Comparison of ENCODE assay signal across 24 cellular contexts in genomic region chr1:155794605-155795265, GRCh38.
DNase-seq lines count a peak whose midpoint lies in the region; TF ChIP-seq lines count a peak whose summit lies in the region.
"Had no signal": no experiment of that assay in that cellular context is flagged by ENCODE, and none has a peak within 500 bp of the region (broad histone marks: within the 10 kb centered on the region; RNA-seq: fewer than 3 reads in every experiment).

No MANE protein-coding gene starts in this region.

- H3K9ac ChIP-seq in adipocyte (ENCODE audit: low read length) = no peak overlapping the region
- H3K9ac ChIP-seq: BLaER1 treated with 17β-estradiol and CSF1 and Interleukin-3, amounts not matched to agents 10 nM and 100 nM had no signal

- CTCF ChIA-PET in AG04450 (lab: Charles Lee) = no interaction called here

- H3K4me1 ChIP-seq in adipocyte (ENCODE audit: control insufficient read depth, insufficient read depth, low read length) = no peaks in the 10 kb centered on the region
- no peaks in the 10 kb centered on the region for H3K4me1 ChIP-seq in hepatocyte (ENCODE audit: insufficient read depth)
- H3K4me1 ChIP-seq: BLaER1 treated with 17β-estradiol and CSF1 and Interleukin-3, amounts not matched to agents 10 nM and 100 nM had no signal

- no peaks in the 10 kb centered on the region for H3K9me2 ChIP-seq in hepatocyte (replicated peaks; ENCODE audit: insufficient read depth)

- H4K20me1 ChIP-seq in hepatocyte (ENCODE audit: insufficient read depth, poor library complexity, severe bottlenecking) = no peaks in the 10 kb centered on the region

- H3K27me3 ChIP-seq in AG04450 (ENCODE audit: control insufficient read depth, insufficient read depth, low read length) (no peaks in the 10 kb centered on the region), adipocyte (replicated peaks; ENCODE audit: control insufficient read depth, insufficient read depth, low read length) (no peaks in the 10 kb centered on the region), hepatocyte (no peaks in the 10 kb centered on the region)
- H3K27me3 ChIP-seq: BLaER1 treated with 17β-estradiol and CSF1 and Interleukin-3, amounts not matched to agents 10 nM and 100 nM had no signal

- no peaks in the 10 kb centered on the region for H3K9me3 ChIP-seq in AG04450 (ENCODE audit: control insufficient read depth, insufficient read depth, low read length)
- H3K9me3 ChIP-seq in adipocyte (ENCODE audit: control insufficient read depth, low read length) = no peaks in the 10 kb centered on the region
- H3K9me3 ChIP-seq in hepatocyte (ENCODE audit: low read depth) = no peaks in the 10 kb centered on the region
- H3K9me3 ChIP-seq: BLaER1 treated with 17β-estradiol and CSF1 and Interleukin-3, amounts not matched to agents 10 nM and 100 nM had no signal

- peak; percentile 34 for DNase-seq in AG04450 (ENCODE audit: low read depth, low spot score)
- DNase-seq in EL = peak; percentile 6
- peak; percentile 3 for DNase-seq in adipocyte (ENCODE audit: low read depth)
- DNase-seq in hepatocyte (ENCODE audit: low spot score) = no peak
- DNase-seq in MV-4-11 (lab: John Stamatoyannopoulos, UW) = no peak
- no peak for DNase-seq in DMS79 (lab: John Stamatoyannopoulos, UW)
- DNase-seq in posterior vena cava (ENCODE audit: low spot score) = no peak
- DNase-seq in NK-92 (lab: John Stamatoyannopoulos, UW; ENCODE audit: unreplicated experiment) = no peak
- DNase-seq: activated CD4-positive, alpha-beta T cell treated with anti-CD3 and anti-CD28 coated beads, Interleukin-2, amount 50 U/mL, for 48 hours; activated gamma-delta T cell treated with Interleukin-2 at 50 U/mL for 16 hours; amygdala; effector CD8-positive, alpha-beta T cell; erythroblast; GF-D8; H7; kidney glomerular epithelial cell; MM.1S; naive thymus-derived CD8-positive, alpha-beta T cell; NCI-H1436 treated with DMSO at 0.1 percent for 48 hours; NCI-H526; right cardiac atrium; T-helper 9 cell had no signal

- H2AFZ ChIP-seq in hepatocyte = no peak overlapping the region

- H3K4me2 ChIP-seq in hepatocyte = no peak overlapping the region
- H3K4me2 ChIP-seq: BLaER1 treated with 17β-estradiol and CSF1 and Interleukin-3, amounts not matched to agents 10 nM and 100 nM had no signal

- intact Hi-C loops in posterior vena cava (cut with DNase I) = no loop called here

- no peak overlapping the region for H3K4me3 ChIP-seq in AG04450 (ENCODE audit: low read depth, low read length)
- H3K4me3 ChIP-seq in adipocyte (ENCODE audit: low read length) = no peak overlapping the region
- no peak overlapping the region for H3K4me3 ChIP-seq in hepatocyte
- H3K4me3 ChIP-seq: BLaER1 treated with 17β-estradiol and CSF1 and Interleukin-3, amounts not matched to agents 10 nM and 100 nM had no signal

- no peaks in the 10 kb centered on the region for H3K79me2 ChIP-seq in hepatocyte

- POLR2A ChIA-PET in AG04450 (lab: Yijun Ruan, JAX) = interaction anchor here (0.6 to 0.9 kb wide), 3 partner anchors 34 to 184 kb away, joined by 3 read pairs; no protein-coding TSS in a partner anchor

- H3K36me3 ChIP-seq in adipocyte (ENCODE audit: control insufficient read depth, insufficient read depth, low read length, severe bottlenecking) = peaks cover 57% of the 10 kb centered on the region
- no peaks in the 10 kb centered on the region for H3K36me3 ChIP-seq in hepatocyte (replicated peaks; ENCODE audit: insufficient read depth, low read depth)

- WGBS in hepatocyte (ENCODE audit: low lambda C conversion rate, missing lambda C conversion rate) = 58% methylated on average over 4 of the region's 4 CpGs

- TF ChIP-seq CTCF in AG04450 (IDR thresholded peaks at IDR 0.05; ENCODE audit: low read depth, low read length) (no peak), hepatocyte (IDR thresholded peaks at IDR 0.05; ENCODE audit: poor library complexity) (no peak)

- H3K27ac ChIP-seq in AG04450 (ENCODE audit: low read depth, low read length) (no peak overlapping the region), hepatocyte (peak overlapping the region; percentile 37)
- H3K27ac ChIP-seq: BLaER1 treated with 17β-estradiol and CSF1 and Interleukin-3, amounts not matched to agents 10 nM and 100 nM; RWPE1 had no signal

Comparison
In these comparisons a context has a peak if more than half of its experiments do, and no peak if none do; other contexts are left out.
1. DNase-seq: peak in AG04450 (single experiment), EL (single experiment) and adipocyte (single experiment); none in hepatocyte (single experiment), MV-4-11 (single experiment), DMS79 (single experiment), posterior vena cava (single experiment) and NK-92 (single experiment).